8 cellular contexts compared by ENCODE assay signal in genomic region chr5:81506900-81507588, GRCh38.
DNase-seq lines count a peak whose midpoint lies in the region; ATAC-seq, FAIRE-seq and TF ChIP-seq lines count a peak whose summit lies in the region.

No MANE protein-coding gene starts in this region.

- H3K4me3 ChIP-seq in aorta (ENCODE audit: low read length in 2 of 2) = no peak overlapping the region

- no peaks in the 10 kb centered on the region for H3K4me1 ChIP-seq in aorta (ENCODE audit: control insufficient read depth in 1 of 2, insufficient read depth in 2 of 2, low read length in 2 of 2)

- H3K36me3 Mint-ChIP-seq in mesothelial cell of epicardium = peaks cover 25% of the 10 kb centered on the region

- peak; percentile 93 for FAIRE-seq in TTC549 (lab: Jason Lieb, UNC)
- peak; percentile 93 for FAIRE-seq in endometrium (lab: Jason Lieb, UNC)

- no peaks in the 10 kb centered on the region for H3K36me3 ChIP-seq in aorta (ENCODE audit: control insufficient read depth in 1 of 2, insufficient read depth in 2 of 2, low read length in 1 of 2)

- ATAC-seq in GM19035 (IDR thresholded peaks at IDR 0.05; ENCODE audit: unreplicated experiment) = peak; percentile 100
- peak; percentile 95 for ATAC-seq in HG03097 (IDR thresholded peaks at IDR 0.05; ENCODE audit: low FRiP score, unreplicated experiment)
- peak; percentile 98 for ATAC-seq in aorta (ENCODE audit: low FRiP score)

- H3K9me3 Mint-ChIP-seq in mesothelial cell of epicardium = peaks cover 12% of the 10 kb centered on the region

- H3K27ac Mint-ChIP-seq in mesothelial cell of epicardium = no peak overlapping the region

- H3K9me3 ChIP-seq in aorta (ENCODE audit: control insufficient read depth, low read length) = no peaks in the 10 kb centered on the region

- peak; percentile 67 for DNase-seq in DMS 273 treated with DMSO at 0.1 percent for 48 hours (lab: John Stamatoyannopoulos, UW)
- peak; percentile 12 for DNase-seq in NCI-H2107 (lab: John Stamatoyannopoulos, UW)
- DNase-seq in mesothelial cell of epicardium (ENCODE audit: low spot score in 2 of 2, unreplicated experiment in 2 of 2) = no peak
- DNase-seq in aorta = peak in 1 of 2 donors; percentile 54

- intact Hi-C loops in aorta (cut with DNase I) = loop anchor here (2.0 to 5.0 kb wide), 4 partner anchors 245 to 660 kb away; partner anchors contain the start of gene SSBP2 (in 2 of the 2)

- peaks cover 13% of the 10 kb centered on the region for H3K4me1 Mint-ChIP-seq in mesothelial cell of epicardium

- no peak overlapping the region for H3K4me3 Mint-ChIP-seq in mesothelial cell of epicardium

- no peaks in the 10 kb centered on the region for H3K27me3 ChIP-seq in aorta (ENCODE audit: control insufficient read depth in 1 of 2, insufficient read depth in 2 of 2, low read length in 1 of 2)

- H3K27ac ChIP-seq in aorta (ENCODE audit: low read depth in 1 of 2, low read length in 2 of 2) = no peak overlapping the region

- peak; percentile 53 for TF ChIP-seq CTCF in mesothelial cell of epicardium (IDR thresholded peaks at IDR 0.05; ENCODE audit: unreplicated experiment)

- WGBS in aorta, 2 donors = 16 to 23% methylated on average over 2 of the region's 2 CpGs

- no peaks in the 10 kb centered on the region for H3K27me3 Mint-ChIP-seq in mesothelial cell of epicardium (ENCODE audit: low read depth)

Comparison
In these comparisons a context has a peak if more than half of its experiments do, and no peak if none do; other contexts are left out.
1. DNase-seq: peak in DMS 273 treated with DMSO at 0.1 percent for 48 hours (single experiment) and NCI-H2107 (single experiment); none in mesothelial cell of epicardium (0 of 2).
2. Peak in every context shown above with its lines, with median percentiles within 50 percentile points of each other: ATAC-seq.